ENCODE assay signal across 12 cellular contexts in genomic region chr19:3981736-3982681, GRCh38. TPM values are rescaled to one million over a fixed set of nuclear protein-coding genes. Genes with fewer than 3 reads are reported as not detected.
DNase-seq lines count a peak whose midpoint lies in the region; ATAC-seq, FAIRE-seq and TF ChIP-seq lines count a peak whose summit lies in the region.
"Had no signal": no experiment of that assay in that cellular context is flagged by ENCODE, and none has a peak within 500 bp of the region (broad histone marks: within the 10 kb centered on the region; RNA-seq: fewer than 3 reads in every experiment).

No MANE protein-coding gene starts in this region.

- no peak for ATAC-seq in HG03135 (IDR thresholded peaks at IDR 0.05; ENCODE audit: unreplicated experiment)
- ATAC-seq: activated CD4-positive, CD25-positive, alpha-beta regulatory T cell treated with anti-CD3 and anti-CD28 coated beads, Interleukin-2, amount 50 U/mL, for 24 hours; body of pancreas had no signal

- no peak for FAIRE-seq in GM12891 (lab: Jason Lieb, UNC)
- FAIRE-seq in H1 (lab: Jason Lieb, UNC): no peak

- no peak overlapping the region for H3K23ac ChIP-seq in H1 (ENCODE audit: insufficient read length)

- H4K5ac ChIP-seq in H1 (ENCODE audit: insufficient read length, low read depth, low read length): no peak overlapping the region

- no peak overlapping the region for H2AFZ ChIP-seq in H1 (ENCODE audit: low read length)

- H3K27ac ChIP-seq in SK-N-MC (peak overlapping the region; percentile 62), H1 (ENCODE audit: low read depth, low read length) (peak overlapping the region; percentile 31; the same call in 1 of the 2 replicates)
- H3K27ac ChIP-seq: suprapubic skin had no signal

- peaks cover 8% of the 10 kb centered on the region for H3K23me2 ChIP-seq in H1 (ENCODE audit: low read depth, low read length)

- no peak overlapping the region for H3K18ac ChIP-seq in H1 (ENCODE audit: extremely low read depth, low read length)

- TF ChIP-seq RAD21 in H1 (IDR thresholded peaks at IDR 0.05 in 1 of 2, conservative IDR thresholded peaks at IDR 0.05 in 1 of 2; ENCODE audit: low read depth in 2 of 2, low read length in 2 of 2): no peak

- no peak for TF ChIP-seq EP300 in H1 (IDR thresholded peaks at IDR 0.05; ENCODE audit: borderline replicate concordance in 1 of 2, low read depth in 2 of 2, low read length in 2 of 2)

- CTCF ChIA-PET in H1 (lab: Charles Lee; ENCODE audit: partially characterized antibody): interaction anchor here (0.6 kb wide), 2 partner anchors 192 to 441 kb away, joined by 3 read pairs; no protein-coding TSS in a partner anchor

- H2BK5ac ChIP-seq in H1 (ENCODE audit: low read depth, low read length): peak overlapping the region; percentile 52; the same call in 1 of the 2 replicates

- H2BK12ac ChIP-seq in H1 (ENCODE audit: low read depth, low read length): no peak overlapping the region

- H3K56ac ChIP-seq in H1 (replicated peaks; ENCODE audit: insufficient read length, low read depth, low read length): no peak overlapping the region

- no peak overlapping the region for H2BK20ac ChIP-seq in H1 (ENCODE audit: low read length)

- no peak for TF ChIP-seq CTCF in H1 (IDR thresholded peaks at IDR 0.05; ENCODE audit: control extremely low read depth in 1 of 3, insufficient read depth in 1 of 3, low read depth in 1 of 3, low read length in 3 of 3)
- no peak for TF ChIP-seq CTCF in retinal pigment epithelial cell (conservative IDR thresholded peaks at IDR 0.05; ENCODE audit: low read depth, low read length)

- H2BK15ac ChIP-seq in H1 (ENCODE audit: low read length): no peak overlapping the region

- H3K36me3 ChIP-seq in SK-N-MC (ENCODE audit: insufficient read depth, low read length) (peaks cover 78% of the 10 kb centered on the region), H1 (ENCODE audit: control insufficient read depth in 2 of 4, insufficient read depth in 4 of 4, low read length in 3 of 4) (peaks cover 66 to 77% (median 71%) of the 10 kb centered on the region in 4 experiments)

- H4K91ac ChIP-seq in H1 (replicated peaks; ENCODE audit: insufficient read length, low read length): no peak overlapping the region

- H4K8ac ChIP-seq in H1 (ENCODE audit: extremely low read depth, insufficient read depth, low read length): no peak overlapping the region; the same call in 1 of the 2 replicates

- H3K79me1 ChIP-seq in H1 (ENCODE audit: low read depth, low read length): peaks cover 16% of the 10 kb centered on the region

- no peak overlapping the region for H3K14ac ChIP-seq in H1 (ENCODE audit: insufficient read length)

- H2AK5ac ChIP-seq in H1 (ENCODE audit: low read depth, low read length): no peak overlapping the region

- H2BK120ac ChIP-seq in H1 (replicated peaks; ENCODE audit: low read depth, low read length): no peak overlapping the region

- H3K4me2 ChIP-seq in H1 (ENCODE audit: insufficient read depth in 1 of 2, low read depth in 2 of 2, low read length in 2 of 2): peak overlapping the region in 1 of 2 experiments; percentile 95; a peak in 1 of 4 replicates

- H3K9ac ChIP-seq in SK-N-MC (ENCODE audit: insufficient read length) (peak overlapping the region; percentile 26), H1 (replicated peaks in 1 of 4; ENCODE audit: extremely low read depth in 1 of 4, low read depth in 3 of 4, low read length in 3 of 4) (peak overlapping the region in 2 of 4 experiments; percentile 8 to 9; a peak in 2 of 7 replicates)

- 91% methylated on average over 38 of the region's 39 CpGs; no CpG with 5 or more reads in 1 of the 2 experiments for WGBS in H1 (ENCODE audit: extremely low coverage in 1 of 2, insufficient coverage in 1 of 2, insufficient read length in 1 of 2, insufficient replicate concordance in 2 of 2, low coverage in 1 of 2, low lambda C conversion rate in 2 of 2, missing lambda C conversion rate in 1 of 2), 2 experiments

- no peak; the same call in 1 of the 2 replicates for TF ChIP-seq POLR2A in GM12891 (IDR thresholded peaks at IDR 0.05; ENCODE audit: low read depth, low read length)
- TF ChIP-seq POLR2A in H1 (IDR thresholded peaks at IDR 0.05; ENCODE audit: control extremely low read depth in 1 of 2, low read depth in 2 of 2, low read length in 2 of 2): peak; percentile 63 to 68; a peak in 2 of 3 replicates

- H3K4ac ChIP-seq in H1 (replicated peaks; ENCODE audit: insufficient read length, low read depth, low read length): peak overlapping the region; percentile 3

- H3K9me3 ChIP-seq in SK-N-MC (ENCODE audit: low read depth, low read length): no peaks in the 10 kb centered on the region
- no peaks in the 10 kb centered on the region for H3K9me3 ChIP-seq in H1 (ENCODE audit: insufficient read depth in 2 of 2, low read depth in 1 of 2, low read length in 1 of 2)
- H3K9me3 ChIP-seq: body of pancreas, suprapubic skin had no signal

- H3K27me3 ChIP-seq in H1 (replicated peaks in 1 of 4; ENCODE audit: control insufficient read depth in 3 of 4, extremely low read depth in 1 of 4, insufficient read depth in 3 of 4, low read length in 3 of 4): no peaks in the 10 kb centered on the region
- H3K27me3 ChIP-seq: body of pancreas, suprapubic skin had no signal

- POLR2A ChIA-PET in H1 (lab: Charles Lee; ENCODE audit: partially characterized antibody): interaction anchor here (0.5 to 12.0 kb wide), 22 partner anchors 7 to 254 kb away, joined by 3 to 870 read pairs (median 4); partner anchors contain the start of genes ATCAY, DAPK3, MRPL54 and NMRK2

- DNase-seq in GM12891 (ENCODE audit: insufficient read length, low spot score): no peak
- DNase-seq in SK-N-MC (ENCODE audit: low read depth, low spot score): no peak
- no peak for DNase-seq in H1 (ENCODE audit: low read depth in 1 of 2, low spot score in 2 of 2)
- DNase-seq in retinal pigment epithelial cell (ENCODE audit: low read depth): no peak
- DNase-seq in dermis blood vessel endothelial cell: no peak
- no peak for DNase-seq in NCI-H128 (lab: John Stamatoyannopoulos, UW; ENCODE audit: unreplicated experiment)
- DNase-seq in mucosa of gallbladder (ENCODE audit: low spot score): no peak
- DNase-seq: mesenchymal stem cell had no signal

- H3K79me2 ChIP-seq in H1 (ENCODE audit: control insufficient read depth in 1 of 2, insufficient read depth in 2 of 2, low read length in 2 of 2): peaks cover 19 to 68% of the 10 kb centered on the region in 2 experiments

- peaks cover 2 to 13% (median 10%) of the 10 kb centered on the region in 4 experiments for H3K4me1 ChIP-seq in H1 (replicated peaks in 1 of 4; ENCODE audit: control insufficient read depth in 3 of 4, insufficient read depth in 4 of 4, low read length in 3 of 4)

- H3K4me3 ChIP-seq in SK-N-MC (0 out of 2 replicates have a peak overlapping the region, but pooled peaks have one; percentile 17), H1 (ENCODE audit: extremely low read depth in 1 of 4, insufficient read depth in 2 of 4, low read depth in 3 of 4, low read length in 4 of 4) (no peak overlapping the region), retinal pigment epithelial cell (ENCODE audit: low read length) (peak overlapping the region; percentile 4)
- H3K4me3 ChIP-seq: body of pancreas, suprapubic skin had no signal

- peaks cover 72 to 74% of the 10 kb centered on the region in 2 experiments for H4K20me1 ChIP-seq in H1 (replicated peaks in 1 of 2; ENCODE audit: control insufficient read depth in 1 of 2, insufficient read depth in 2 of 2, low read length in 2 of 2)

RNA-seq across cellular contexts. Expression of gene EEF2, which starts 3.3 kb away (rescaled TPM):
- 2,933 TPM for polyA plus RNA-seq in GM12891 (2012; ENCODE audit: low read depth, missing spikeins)
- total RNA-seq in H1 (2021; fragmentation: NEBNext Ultra II Directional; extraction: Animal tissue kit (Norgen Biotek cat#: 25700)): 3,380 and 3,443 TPM in 2 replicates
- 1,554 and 2,482 TPM in 2 replicates for polyA plus RNA-seq in H1 (2011; rRNA removed)
- 2,432 TPM for polyA plus RNA-seq in H1 (2011; cell fraction: cytosol; rRNA removed)
- 2,476 TPM for polyA plus RNA-seq in H1 (2011; cell fraction: nucleus; rRNA removed)
- polyA plus RNA-seq in H1 (2012, experiment 1 of 2): 3,535 to 4,309 TPM (median 3,652 TPM) in 4 replicates
- 3,970 TPM for polyA plus RNA-seq in H1 (2012, experiment 2 of 2)
- 1,821 TPM for polyA plus RNA-seq in H1 (2013, experiment 1 of 2)
- 1,896 TPM for polyA plus RNA-seq in H1 (2013, experiment 2 of 2)
- 1,497 and 1,567 TPM in 2 replicates for polyA minus RNA-seq in H1 (2011; rRNA and poly(A)+ RNA removed)
- polyA minus RNA-seq in H1 (2011; cell fraction: cytosol; rRNA and poly(A)+ RNA removed): 2,226 TPM
- polyA minus RNA-seq in H1 (2011; cell fraction: nucleus; rRNA and poly(A)+ RNA removed): 1,168 TPM
- total RNA-seq in dermis blood vessel endothelial cell (2,677 and 3,798 TPM in 2 replicates), mucosa of gallbladder (2,245 TPM)

RNA-seq across cellular contexts. Expression of gene DAPK3, which starts 11.1 kb away (rescaled TPM):
- polyA plus RNA-seq in GM12891 (2012; ENCODE audit: low read depth, missing spikeins): 41.6 TPM
- 78.1 and 80.8 TPM in 2 replicates for total RNA-seq in H1 (2021; fragmentation: NEBNext Ultra II Directional; extraction: Animal tissue kit (Norgen Biotek cat#: 25700))
- polyA plus RNA-seq in H1 (2011; rRNA removed): 53.2 and 76.8 TPM in 2 replicates
- 70.8 TPM for polyA plus RNA-seq in H1 (2011; cell fraction: cytosol; rRNA removed)
- 106 TPM for polyA plus RNA-seq in H1 (2011; cell fraction: nucleus; rRNA removed)
- 67.8 to 88.3 TPM (median 85.3 TPM) in 4 replicates for polyA plus RNA-seq in H1 (2012, experiment 1 of 2)
- polyA plus RNA-seq in H1 (2012, experiment 2 of 2): 51.5 TPM
- 41.4 TPM for polyA plus RNA-seq in H1 (2013, experiment 1 of 2)
- 42.2 TPM for polyA plus RNA-seq in H1 (2013, experiment 2 of 2)
- 29.4 and 48.1 TPM in 2 replicates for polyA minus RNA-seq in H1 (2011; rRNA and poly(A)+ RNA removed)
- 45.4 TPM for polyA minus RNA-seq in H1 (2011; cell fraction: cytosol; rRNA and poly(A)+ RNA removed)
- 29.7 TPM for polyA minus RNA-seq in H1 (2011; cell fraction: nucleus; rRNA and poly(A)+ RNA removed)
- total RNA-seq in dermis blood vessel endothelial cell: 151 and 203 TPM in 2 replicates
- 113 TPM for total RNA-seq in mucosa of gallbladder

RNA-seq across cellular contexts. Expression of gene PIAS4, which starts 25.5 kb away (rescaled TPM):
- 14.1 TPM for polyA plus RNA-seq in GM12891 (2012; ENCODE audit: low read depth, missing spikeins)
- 41.4 and 51.4 TPM in 2 replicates for total RNA-seq in H1 (2021; fragmentation: NEBNext Ultra II Directional; extraction: Animal tissue kit (Norgen Biotek cat#: 25700))
- polyA plus RNA-seq in H1 (2011; rRNA removed): 30.2 and 50.9 TPM in 2 replicates
- 20.8 TPM for polyA plus RNA-seq in H1 (2011; cell fraction: cytosol; rRNA removed)
- 63.1 TPM for polyA plus RNA-seq in H1 (2011; cell fraction: nucleus; rRNA removed)
- 38.4 to 43.8 TPM (median 41.8 TPM) in 4 replicates for polyA plus RNA-seq in H1 (2012, experiment 1 of 2)
- polyA plus RNA-seq in H1 (2012, experiment 2 of 2): 41.0 TPM
- 50.9 TPM for polyA plus RNA-seq in H1 (2013, experiment 1 of 2)
- polyA plus RNA-seq in H1 (2013, experiment 2 of 2): 51.6 TPM
- 15.1 and 22.0 TPM in 2 replicates for polyA minus RNA-seq in H1 (2011; rRNA and poly(A)+ RNA removed)
- polyA minus RNA-seq in H1 (2011; cell fraction: cytosol; rRNA and poly(A)+ RNA removed): 18.9 TPM
- 25.7 TPM for polyA minus RNA-seq in H1 (2011; cell fraction: nucleus; rRNA and poly(A)+ RNA removed)
- total RNA-seq in dermis blood vessel endothelial cell: 22.0 and 27.2 TPM in 2 replicates
- 31.9 TPM for total RNA-seq in mucosa of gallbladder

RNA-seq across cellular contexts. Expression of gene NMRK2, which starts 49.1 kb away (rescaled TPM):
- not detected for polyA plus RNA-seq in GM12891 (2012; ENCODE audit: low read depth, missing spikeins)
- total RNA-seq in H1 (2021; fragmentation: NEBNext Ultra II Directional; extraction: Animal tissue kit (Norgen Biotek cat#: 25700)): 86.2 and 87.4 TPM in 2 replicates
- polyA plus RNA-seq in H1 (2011; rRNA removed): 206 and 227 TPM in 2 replicates
- 162 TPM for polyA plus RNA-seq in H1 (2011; cell fraction: cytosol; rRNA removed)
- 147 TPM for polyA plus RNA-seq in H1 (2011; cell fraction: nucleus; rRNA removed)
- polyA plus RNA-seq in H1 (2012, experiment 1 of 2): 91.2 to 153 TPM (median 146 TPM) in 4 replicates
- 175 TPM for polyA plus RNA-seq in H1 (2012, experiment 2 of 2)
- 74.9 TPM for polyA plus RNA-seq in H1 (2013, experiment 1 of 2)
- polyA plus RNA-seq in H1 (2013, experiment 2 of 2): 74.3 TPM
- polyA minus RNA-seq in H1 (2011; rRNA and poly(A)+ RNA removed): 24.2 and 37.1 TPM in 2 replicates
- polyA minus RNA-seq in H1 (2011; cell fraction: cytosol; rRNA and poly(A)+ RNA removed): 54.2 TPM
- 39.7 TPM for polyA minus RNA-seq in H1 (2011; cell fraction: nucleus; rRNA and poly(A)+ RNA removed)
- total RNA-seq in dermis blood vessel endothelial cell: not detected in 2 replicates
- not detected for total RNA-seq in mucosa of gallbladder
- total RNA-seq: body of pancreas, suprapubic skin had no signal

Comparison
In these comparisons a context has a peak if more than half of its experiments do, and no peak if none do; other contexts are left out.
1. H3K4me3 ChIP-seq: peak in SK-N-MC (single experiment) and retinal pigment epithelial cell (single experiment); none in H1 (0 of 4).